In genomic region chr18:54235871-54236270, GRCh38 we compare ENCODE assay signal across 30 cellular contexts. TPM values are rescaled to one million over a fixed set of nuclear protein-coding genes. Genes with fewer than 3 reads are reported as not detected.
A peak's percentile ranks its signal among the peaks of the same experiment; 100 is the strongest.
DNase-seq lines count a peak whose midpoint lies in the region; ATAC-seq, FAIRE-seq and TF ChIP-seq lines count a peak whose summit lies in the region.
"Had no signal": no experiment of that assay in that cellular context is flagged by ENCODE, and none has a peak within 500 bp of the region (broad histone marks: within the 10 kb centered on the region; RNA-seq: fewer than 3 reads in every experiment).

No MANE protein-coding gene starts in this region.

- no peak overlapping the region for H3K27ac Mint-ChIP-seq in type B pancreatic cell
- no peak overlapping the region for H3K27ac Mint-ChIP-seq in activated CD4-positive, alpha-beta T cell treated with anti-CD3 and anti-CD28 coated beads, Interleukin-2, amount 10 ng/mL, durations not matched to agents 7 days and 5 days
- H3K27ac Mint-ChIP-seq: activated CD4-positive, alpha-beta T cell treated with anti-CD3 and anti-CD28 coated beads, Interleukin-2, amount 10 ng/mL, durations not matched to agents 24 days and 14 days; activated T-cell treated with anti-CD3 and anti-CD28 coated beads, Interleukin-2, amount 50 U/mL, for 24 hours; B cell; naive B cell had no signal

- FAIRE-seq in D721Med (lab: Jason Lieb, UNC): peak; percentile 97

- ATAC-seq in HG03520 (IDR thresholded peaks at IDR 0.05; ENCODE audit: unreplicated experiment) (no peak), GM21737 (IDR thresholded peaks at IDR 0.05; ENCODE audit: unreplicated experiment) (no peak)
- ATAC-seq: foreskin keratinocyte; heart left ventricle; stimulated activated naive CD8-positive, alpha-beta T cell treated with anti-CD3 and anti-CD28 coated beads, Interleukin-15, Interleukin-2, amounts not matched to agents 100 U/mL and 50 U/mL, for 24 hours had no signal

- H2AFZ ChIP-seq in osteoblast (ENCODE audit: low read length): no peak overlapping the region
- H2AFZ ChIP-seq: PC-9 had no signal

- H3K4me1 ChIP-seq in osteoblast (ENCODE audit: insufficient read depth, low read length): peaks cover 10% of the 10 kb centered on the region
- H3K4me1 ChIP-seq: vagina had no signal

- no peaks in the 10 kb centered on the region for H4K20me1 ChIP-seq in osteoblast (ENCODE audit: insufficient read depth, low read length)

- H3K36me3 Mint-ChIP-seq in type B pancreatic cell: no peaks in the 10 kb centered on the region
- no peaks in the 10 kb centered on the region for H3K36me3 Mint-ChIP-seq in activated CD4-positive, alpha-beta T cell treated with anti-CD3 and anti-CD28 coated beads, Interleukin-2, amount 10 ng/mL, durations not matched to agents 7 days and 5 days (ENCODE audit: low read depth)
- H3K36me3 Mint-ChIP-seq: naive B cell had no signal

- TF ChIP-seq CTCF in D721Med (IDR thresholded peaks at IDR 0.05; ENCODE audit: insufficient read depth, missing control alignments): no peak
- no peak for TF ChIP-seq CTCF in fibroblast of pulmonary artery (IDR thresholded peaks at IDR 0.05; ENCODE audit: low read length, missing control alignments)
- TF ChIP-seq CTCF in osteoblast (IDR thresholded peaks at IDR 0.05; ENCODE audit: extremely low read depth, low read depth, low read length): no peak
- TF ChIP-seq CTCF in type B pancreatic cell (conservative IDR thresholded peaks at IDR 0.05): no peak

- H3K79me2 ChIP-seq in osteoblast (ENCODE audit: insufficient read depth, low read length): no peaks in the 10 kb centered on the region

- CTCF ChIA-PET in activated CD4-positive, alpha-beta T cell treated with anti-CD3 and anti-CD28 coated beads, Interleukin-2, amount 10 ng/mL, durations not matched to agents 7 days and 5 days (lab: Charles Lee): no interaction called here

- no peaks in the 10 kb centered on the region for H3K4me1 Mint-ChIP-seq in type B pancreatic cell (ENCODE audit: unreplicated experiment)
- H3K4me1 Mint-ChIP-seq in activated CD4-positive, alpha-beta T cell treated with anti-CD3 and anti-CD28 coated beads, Interleukin-2, amount 10 ng/mL, durations not matched to agents 7 days and 5 days: no peaks in the 10 kb centered on the region
- H3K4me1 Mint-ChIP-seq: activated CD4-positive, alpha-beta T cell treated with anti-CD3 and anti-CD28 coated beads, Interleukin-2, amount 10 ng/mL, durations not matched to agents 24 days and 14 days had no signal

- H3K9me3 Mint-ChIP-seq in type B pancreatic cell: no peaks in the 10 kb centered on the region
- peaks cover 2% of the 10 kb centered on the region for H3K9me3 Mint-ChIP-seq in activated CD4-positive, alpha-beta T cell treated with anti-CD3 and anti-CD28 coated beads, Interleukin-2, amount 10 ng/mL, durations not matched to agents 7 days and 5 days
- H3K9me3 Mint-ChIP-seq: activated CD4-positive, alpha-beta T cell treated with anti-CD3 and anti-CD28 coated beads, Interleukin-2, amount 10 ng/mL, durations not matched to agents 24 days and 14 days; activated T-cell treated with anti-CD3 and anti-CD28 coated beads, Interleukin-2, amount 50 U/mL, for 24 hours; naive B cell had no signal

- H3K27me3 Mint-ChIP-seq in type B pancreatic cell: no peaks in the 10 kb centered on the region
- H3K27me3 Mint-ChIP-seq in activated CD4-positive, alpha-beta T cell treated with anti-CD3 and anti-CD28 coated beads, Interleukin-2, amount 10 ng/mL, durations not matched to agents 7 days and 5 days: peaks cover 17% of the 10 kb centered on the region
- H3K27me3 Mint-ChIP-seq: B cell, naive B cell had no signal

- H3K4me3 ChIP-seq in fibroblast of pulmonary artery (replicated peaks; ENCODE audit: low read depth, low read length) (peak overlapping the region; percentile 17), osteoblast (ENCODE audit: insufficient read depth, low read length) (no peak overlapping the region)
- H3K4me3 ChIP-seq: heart left ventricle, PC-9, thoracic aorta, vagina had no signal

- POLR2A ChIA-PET in activated CD4-positive, alpha-beta T cell treated with anti-CD3 and anti-CD28 coated beads, Interleukin-2, amount 10 ng/mL, durations not matched to agents 7 days and 5 days (lab: Charles Lee): no interaction called here

- H3K4me3 Mint-ChIP-seq in type B pancreatic cell: no peak overlapping the region
- H3K4me3 Mint-ChIP-seq in activated CD4-positive, alpha-beta T cell treated with anti-CD3 and anti-CD28 coated beads, Interleukin-2, amount 10 ng/mL, durations not matched to agents 7 days and 5 days: no peak overlapping the region
- H3K4me3 Mint-ChIP-seq: activated CD4-positive, alpha-beta T cell treated with anti-CD3 and anti-CD28 coated beads, Interleukin-2, amount 10 ng/mL, durations not matched to agents 24 days and 14 days; activated T-cell treated with anti-CD3 and anti-CD28 coated beads, Interleukin-2, amount 50 U/mL, for 24 hours; B cell; naive B cell had no signal

- H3K9me3 ChIP-seq in osteoblast (ENCODE audit: low read depth, low read length): no peaks in the 10 kb centered on the region
- H3K9me3 ChIP-seq: heart left ventricle, thoracic aorta, vagina had no signal

- H3K4me2 ChIP-seq in osteoblast (ENCODE audit: insufficient read depth, low read length): no peak overlapping the region
- H3K4me2 ChIP-seq: PC-9 had no signal

- DNase-seq in D721Med (ENCODE audit: insufficient read length, low spot score) (no peak), NCI-H460 (ENCODE audit: extremely low read depth, low read depth) (peak; percentile 47), fibroblast of pulmonary artery (ENCODE audit: low read depth) (peak; percentile 56), osteoblast (ENCODE audit: insufficient read length, low spot score, missing footprints) (peak; percentile 73), type B pancreatic cell (ENCODE audit: extremely low spot score, unreplicated experiment) (no peak)
- no peak for DNase-seq in activated CD4-positive, alpha-beta T cell treated with anti-CD3 and anti-CD28 coated beads, Interleukin-2, amount 10 ng/mL, durations not matched to agents 7 days and 5 days
- DNase-seq: activated CD4-positive, alpha-beta T cell treated with anti-CD3 and anti-CD28 coated beads, Interleukin-2, amount 10 ng/mL, durations not matched to agents 24 days and 14 days; activated gamma-delta T cell treated with Interleukin-2 at 50 U/mL for 16 hours; activated T-cell treated with anti-CD3 and anti-CD28 coated beads, Interleukin-2, amount 50 U/mL, for 24 hours; cerebellar nuclear complex; DMS79 treated with DMSO at 0.1 percent for 48 hours; foreskin keratinocyte; heart left ventricle; Kasumi-1; left cardiac atrium; naive B cell; NCI-H146; NCI-H2171; NCI-H524 treated with DMSO at 0.1 percent for 48 hours; NK-92 treated with Interleukin-12 subunit alpha and Interleukin-12 subunit beta, amount 100 ng/mL, for 24 hours; nucleus accumbens; PC-9; Right ventricle myocardium superior; stimulated activated naive CD8-positive, alpha-beta T cell treated with anti-CD3 and anti-CD28 coated beads, Interleukin-15, Interleukin-2, amounts not matched to agents 100 U/mL and 50 U/mL, for 24 hours had no signal

- H3K27me3 ChIP-seq in osteoblast (ENCODE audit: insufficient read depth, low read length): no peaks in the 10 kb centered on the region
- H3K27me3 ChIP-seq: foreskin keratinocyte, heart left ventricle, vagina had no signal

- H3K27ac ChIP-seq in osteoblast (ENCODE audit: low read depth, low read length): no peak overlapping the region
- H3K27ac ChIP-seq: epithelial cell of prostate, foreskin keratinocyte, heart left ventricle, PC-9, thoracic aorta, vagina had no signal

- H3K36me3 ChIP-seq in osteoblast (ENCODE audit: insufficient read depth, low read length): no peaks in the 10 kb centered on the region
- H3K36me3 ChIP-seq: heart left ventricle, thoracic aorta, vagina had no signal

RNA-seq across cellular contexts. Expression of gene MBD2, which starts 11.4 kb away (rescaled TPM):
- 30.9 and 32.5 TPM in 2 replicates for total RNA-seq in NCI-H460 (2014; rRNA removed; shearing (Covaris generic))
- 11.1 and 15.7 TPM in 2 replicates for polyA plus RNA-seq in NCI-H460 (2014; cell fraction: nucleus; rRNA removed)
- total RNA-seq in osteoblast: 23.9 and 31.5 TPM in 2 replicates
- total RNA-seq in type B pancreatic cell (ENCODE audit: low replicate concordance): 48.8 and 100 TPM in 2 replicates
- 100 to 1,000 TPM; 103 to 105 TPM for total RNA-seq in activated CD4-positive, alpha-beta T cell treated with anti-CD3 and anti-CD28 coated beads, Interleukin-2, amount 10 ng/mL, durations not matched to agents 7 days and 5 days

RNA-seq across cellular contexts. Expression of gene POLI, which starts 33.4 kb away (rescaled TPM):
- total RNA-seq in NCI-H460 (2014; rRNA removed; shearing (Covaris generic)): 21.1 and 23.3 TPM in 2 replicates
- 42.7 and 52.5 TPM in 2 replicates for polyA plus RNA-seq in NCI-H460 (2014; cell fraction: nucleus; rRNA removed)
- total RNA-seq in osteoblast (34.0 and 39.8 TPM in 2 replicates), type B pancreatic cell (ENCODE audit: low replicate concordance) (29.0 and 44.2 TPM in 2 replicates)
- 10 to 100 TPM; 20.1 to 21.2 TPM for total RNA-seq in activated CD4-positive, alpha-beta T cell treated with anti-CD3 and anti-CD28 coated beads, Interleukin-2, amount 10 ng/mL, durations not matched to agents 7 days and 5 days

Comparison
In these comparisons a context has a peak if more than half of its experiments do, and no peak if none do; other contexts are left out.
1. DNase-seq: peak in NCI-H460 (single experiment), fibroblast of pulmonary artery (single experiment) and osteoblast (single experiment); none in D721Med (single experiment), type B pancreatic cell (single experiment) and activated CD4-positive, alpha-beta T cell treated with anti-CD3 and anti-CD28 coated beads, Interleukin-2, amount 10 ng/mL, durations not matched to agents 7 days and 5 days (single experiment).